Comparison of ENCODE assay signal across 8 cellular contexts in the genomic region with DNA sequence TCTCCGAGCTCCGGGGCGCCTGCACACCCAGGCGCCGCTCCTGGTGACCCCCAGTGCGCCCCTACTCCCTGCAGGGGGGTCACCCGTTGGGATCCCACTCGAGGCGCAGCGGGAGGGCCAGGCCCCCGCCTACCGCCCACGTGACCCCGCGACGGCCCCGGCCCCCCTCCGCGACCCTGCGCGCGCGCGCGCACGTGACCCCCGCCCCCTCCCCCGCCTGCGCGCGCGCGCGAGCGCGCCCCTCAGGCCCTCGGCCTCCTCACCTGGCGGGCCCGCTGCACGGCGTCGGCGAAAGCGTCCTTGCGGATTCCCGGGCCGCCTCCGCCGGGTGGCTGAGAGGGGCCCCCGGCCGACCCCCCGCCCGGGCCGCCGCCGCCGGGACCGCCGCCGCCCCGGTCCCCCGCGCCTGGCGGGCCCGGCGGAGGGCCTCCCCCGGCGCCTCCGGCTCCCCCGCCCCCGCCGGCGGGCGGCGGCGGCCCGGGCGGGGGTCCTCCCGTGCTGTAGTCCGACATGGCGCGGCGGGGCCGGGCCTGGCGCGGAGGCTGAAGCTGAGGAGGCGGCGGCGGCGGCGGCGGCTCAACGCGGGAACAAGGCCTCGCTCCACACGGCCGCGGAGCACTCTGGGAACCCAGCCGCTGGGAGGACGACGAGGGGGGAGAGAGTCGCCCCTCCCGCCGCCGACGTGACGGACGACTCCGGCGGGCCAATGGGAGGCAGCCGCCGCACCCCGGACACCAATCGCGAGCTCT. TPM values are rescaled to one million over a fixed set of nuclear protein-coding genes. Genes with fewer than 3 reads are reported as not detected.
DNase-seq lines count a peak whose midpoint lies in the region; TF ChIP-seq lines count a peak whose summit lies in the region.

A gene with protein sequence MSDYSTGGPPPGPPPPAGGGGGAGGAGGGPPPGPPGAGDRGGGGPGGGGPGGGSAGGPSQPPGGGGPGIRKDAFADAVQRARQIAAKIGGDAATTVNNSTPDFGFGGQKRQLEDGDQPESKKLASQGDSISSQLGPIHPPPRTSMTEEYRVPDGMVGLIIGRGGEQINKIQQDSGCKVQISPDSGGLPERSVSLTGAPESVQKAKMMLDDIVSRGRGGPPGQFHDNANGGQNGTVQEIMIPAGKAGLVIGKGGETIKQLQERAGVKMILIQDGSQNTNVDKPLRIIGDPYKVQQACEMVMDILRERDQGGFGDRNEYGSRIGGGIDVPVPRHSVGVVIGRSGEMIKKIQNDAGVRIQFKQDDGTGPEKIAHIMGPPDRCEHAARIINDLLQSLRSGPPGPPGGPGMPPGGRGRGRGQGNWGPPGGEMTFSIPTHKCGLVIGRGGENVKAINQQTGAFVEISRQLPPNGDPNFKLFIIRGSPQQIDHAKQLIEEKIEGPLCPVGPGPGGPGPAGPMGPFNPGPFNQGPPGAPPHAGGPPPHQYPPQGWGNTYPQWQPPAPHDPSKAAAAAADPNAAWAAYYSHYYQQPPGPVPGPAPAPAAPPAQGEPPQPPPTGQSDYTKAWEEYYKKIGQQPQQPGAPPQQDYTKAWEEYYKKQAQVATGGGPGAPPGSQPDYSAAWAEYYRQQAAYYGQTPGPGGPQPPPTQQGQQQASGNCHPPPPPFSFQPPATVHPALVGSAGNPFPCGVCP (minus strand): TSS at position 622 of the 749 bp plus-strand sequence. CDS start 110 bp downstream, at position 512.

- H3K36me3 ChIP-seq in DOHH2 (ENCODE audit: control insufficient read depth, low read length) (peaks cover 50% of the 10 kb centered on the region), ovary (no peaks in the 10 kb centered on the region)

- peak within 1 kb of the TSS; percentile 94 for H3K4me3 Mint-ChIP-seq in activated T-helper 1 cell treated with anti-CD3 and anti-CD28 coated beads, Interleukin-12 subunit alpha, Interleukin-12 subunit beta, Interleukin-2, Interleukin-4 antibody, amounts not matched to agents 30 ng/mL and 10 ng/mL and 1 ng/mL, durations not matched to agents 14 hours and 24 hours and 36 hours

- H3K27ac Mint-ChIP-seq in activated T-helper 1 cell treated with anti-CD3 and anti-CD28 coated beads, Interleukin-12 subunit alpha, Interleukin-12 subunit beta, Interleukin-2, Interleukin-4 antibody, amounts not matched to agents 30 ng/mL and 10 ng/mL and 1 ng/mL, durations not matched to agents 14 hours and 24 hours and 36 hours, result peak within 1 kb of the TSS; percentile 90

- CTCF ChIA-PET in GM10248 (lab: Yijun Ruan, JAX), result interaction anchor here (0.8 to 1.2 kb wide), 4 partner anchors 12 to 440 kb away, joined by 3 read pairs; partner anchors contain the start of gene ALKBH7

- peaks cover 28% of the 10 kb centered on the region for H3K4me1 Mint-ChIP-seq in activated T-helper 1 cell treated with anti-CD3 and anti-CD28 coated beads, Interleukin-12 subunit alpha, Interleukin-12 subunit beta, Interleukin-2, Interleukin-4 antibody, amounts not matched to agents 30 ng/mL and 10 ng/mL and 1 ng/mL, durations not matched to agents 14 hours and 24 hours and 36 hours (ENCODE audit: low read depth)

- peaks cover 57% of the 10 kb centered on the region for H3K79me2 ChIP-seq in DOHH2 (ENCODE audit: control insufficient read depth, low read length)

- H3K9me2 ChIP-seq in DOHH2 (replicated peaks; ENCODE audit: control insufficient read depth, low read length), result no peaks in the 10 kb centered on the region

- no peaks in the 10 kb centered on the region for H3K9me3 Mint-ChIP-seq in activated T-helper 1 cell treated with anti-CD3 and anti-CD28 coated beads, Interleukin-12 subunit alpha, Interleukin-12 subunit beta, Interleukin-2, Interleukin-4 antibody, amounts not matched to agents 30 ng/mL and 10 ng/mL and 1 ng/mL, durations not matched to agents 14 hours and 24 hours and 36 hours

- POLR2A ChIA-PET in GM10248 (lab: Yijun Ruan, JAX), result interaction anchor here (0.6 to 1.1 kb wide), 5 partner anchors 52 to 163 kb away, joined by 3 to 5 read pairs (median 4); partner anchors contain the start of genes ALKBH7 and DENND1C

- TF ChIP-seq EP300 in Ishikawa (IDR thresholded peaks at IDR 0.05; ENCODE audit: borderline replicate concordance) (no peak), ovary (IDR thresholded peaks at IDR 0.05) (no peak)

- peaks cover 6% of the 10 kb centered on the region; the same call in 1 of the 2 replicates for H3K9me3 ChIP-seq in DOHH2 (ENCODE audit: control insufficient read depth, insufficient read depth, low read length)
- no peaks in the 10 kb centered on the region for H3K9me3 ChIP-seq in ovary

- 0 out of 2 replicates have a peak, but pooled peaks cover 5% of the 10 kb centered on the region for H3F3A ChIP-seq in DOHH2 (ENCODE audit: control insufficient read depth, insufficient read depth)

- no peak for DNase-seq in activated T-helper 1 cell treated with anti-CD3 and anti-CD28 coated beads, Interleukin-12 subunit alpha, Interleukin-12 subunit beta, Interleukin-2, Interleukin-4 antibody, amounts not matched to agents 30 ng/mL and 10 ng/mL and 1 ng/mL, durations not matched to agents 14 hours and 24 hours and 36 hours (ENCODE audit: low spot score)
- DNase-seq in globus pallidus (ENCODE audit: low spot score) (peak; percentile 11), ovary (peak; percentile 23 to 68 (median 58)), NOMO-1 treated with DMSO at 0.1 percent for 48 hours (lab: John Stamatoyannopoulos, UW; ENCODE audit: unreplicated experiment) (no peak), GM10248 (ENCODE audit: extremely low spot score) (no peak), NCI-H526 treated with DMSO at 0.1 percent for 48 hours (lab: John Stamatoyannopoulos, UW) (no peak)

- H3K27ac ChIP-seq in DOHH2 (ENCODE audit: low read depth, low read length), result peak within 1 kb of the TSS; percentile 45
- peak within 1 kb of the TSS; percentile 80 to 89 for H3K27ac ChIP-seq in ovary

- peak; percentile 70 for TF ChIP-seq POLR2A in ovary (IDR thresholded peaks at IDR 0.05)

- H4K20me1 ChIP-seq in DOHH2 (ENCODE audit: control insufficient read depth, insufficient read depth, low read depth, low read length), result peaks cover 37% of the 10 kb centered on the region

- TF ChIP-seq RAD21 in Ishikawa (IDR thresholded peaks at IDR 0.05; ENCODE audit: low read depth), result no peak

- peaks cover 19% of the 10 kb centered on the region for H3K36me3 Mint-ChIP-seq in activated T-helper 1 cell treated with anti-CD3 and anti-CD28 coated beads, Interleukin-12 subunit alpha, Interleukin-12 subunit beta, Interleukin-2, Interleukin-4 antibody, amounts not matched to agents 30 ng/mL and 10 ng/mL and 1 ng/mL, durations not matched to agents 14 hours and 24 hours and 36 hours (ENCODE audit: low read depth)

- H3K4me2 ChIP-seq in DOHH2 (ENCODE audit: low read length), result peak within 1 kb of the TSS; percentile 71

- 1% methylated on average over 22 to 110 of the region's 115 CpGs for WGBS in ovary, 3 donors

- no peaks in the 10 kb centered on the region for H3K27me3 ChIP-seq in DOHH2 (ENCODE audit: control insufficient read depth, low read length)
- no peaks in the 10 kb centered on the region for H3K27me3 ChIP-seq in ovary

- H3K27me3 Mint-ChIP-seq in activated T-helper 1 cell treated with anti-CD3 and anti-CD28 coated beads, Interleukin-12 subunit alpha, Interleukin-12 subunit beta, Interleukin-2, Interleukin-4 antibody, amounts not matched to agents 30 ng/mL and 10 ng/mL and 1 ng/mL, durations not matched to agents 14 hours and 24 hours and 36 hours (ENCODE audit: insufficient read depth), result no peaks in the 10 kb centered on the region

- TF ChIP-seq CTCF in DOHH2 (IDR thresholded peaks at IDR 0.05; ENCODE audit: low read depth, low read length, poor library complexity, severe bottlenecking) (no peak), ovary (IDR thresholded peaks at IDR 0.05) (no peak), GM10248 (IDR thresholded peaks at IDR 0.05; ENCODE audit: control extremely low read depth, extremely low read depth, low read depth, missing control alignments) (no peak)

- intact Hi-C loops in activated T-helper 1 cell treated with anti-CD3 and anti-CD28 coated beads, Interleukin-12 subunit alpha, Interleukin-12 subunit beta, Interleukin-2, Interleukin-4 antibody, amounts not matched to agents 30 ng/mL and 10 ng/mL and 1 ng/mL, durations not matched to agents 14 hours and 24 hours and 36 hours (cut with micrococcal nuclease), result loop anchor here (10.0 kb wide), 1 partner anchor 800 kb away; the partner anchor contains the start of genes SAFB and SAFB2
- intact Hi-C loops in ovary (cut with DNase I), result loop anchor here in 1 of 4 donors (5.0 to 10.0 kb wide), 2 partner anchors 50 to 868 kb away; partner anchors contain the start of genes ALKBH7, INSR and PSPN

- H3K4me3 ChIP-seq in DOHH2 (ENCODE audit: low read length), result peak within 1 kb of the TSS; percentile 92
- peak within 1 kb of the TSS; percentile 81 for H3K4me3 ChIP-seq in ovary

- H3K4me1 ChIP-seq in DOHH2 (ENCODE audit: control insufficient read depth, low read length) (peaks cover 27% of the 10 kb centered on the region), ovary (ENCODE audit: insufficient read depth) (peaks cover 4% of the 10 kb centered on the region)

TF ChIP-seq in Ishikawa, 13 proteins besides CTCF, POLR2A, EP300 and RAD21:
- TF ChIP-seq, protein P1, sequence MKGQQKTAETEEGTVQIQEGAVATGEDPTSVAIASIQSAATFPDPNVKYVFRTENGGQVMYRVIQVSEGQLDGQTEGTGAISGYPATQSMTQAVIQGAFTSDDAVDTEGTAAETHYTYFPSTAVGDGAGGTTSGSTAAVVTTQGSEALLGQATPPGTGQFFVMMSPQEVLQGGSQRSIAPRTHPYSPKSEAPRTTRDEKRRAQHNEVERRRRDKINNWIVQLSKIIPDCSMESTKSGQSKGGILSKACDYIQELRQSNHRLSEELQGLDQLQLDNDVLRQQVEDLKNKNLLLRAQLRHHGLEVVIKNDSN (IDR thresholded peaks at IDR 0.05), result peak; percentile 90
- TF ChIP-seq CREB1 (IDR thresholded peaks at IDR 0.05; ENCODE audit: low read depth) (peak; percentile 71), ZBTB7A (IDR thresholded peaks at IDR 0.05; ENCODE audit: low read depth) (peak; percentile 91; the same call in 1 of the 2 replicates), TCF12 (IDR thresholded peaks at IDR 0.05; ENCODE audit: low read depth) (0 out of 2 replicates have a peak, but pooled peaks have one; percentile 50), EGR1 (IDR thresholded peaks at IDR 0.05) (no peak), TAF1 (IDR thresholded peaks at IDR 0.05; ENCODE audit: low read depth) (peak; percentile 78; the same call in 1 of the 2 replicates), FOXM1 (IDR thresholded peaks at IDR 0.05; ENCODE audit: borderline replicate concordance, low read depth) (no peak)
- TF ChIP-seq, protein P2, sequence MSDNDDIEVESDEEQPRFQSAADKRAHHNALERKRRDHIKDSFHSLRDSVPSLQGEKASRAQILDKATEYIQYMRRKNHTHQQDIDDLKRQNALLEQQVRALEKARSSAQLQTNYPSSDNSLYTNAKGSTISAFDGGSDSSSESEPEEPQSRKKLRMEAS (IDR thresholded peaks at IDR 0.05), result peak; percentile 78

RNA-seq across cellular contexts. Expression of the gene that starts here (rescaled TPM):
- total RNA-seq in activated T-helper 1 cell treated with anti-CD3 and anti-CD28 coated beads, Interleukin-12 subunit alpha, Interleukin-12 subunit beta, Interleukin-2, Interleukin-4 antibody, amounts not matched to agents 30 ng/mL and 10 ng/mL and 1 ng/mL, durations not matched to agents 14 hours and 24 hours and 36 hours, result 415 and 424 TPM in 2 replicates
- total RNA-seq in ovary, result 100 to 1,000 TPM in 5 of 7 donors, 10 to 100 TPM in 2; 56.2 to 260 (median 253) TPM
- polyA plus RNA-seq in ovary, result 100 to 1,000 TPM; 104 to 160 TPM

Comparison
In these comparisons a context has a peak if more than half of its experiments do, and no peak if none do; other contexts are left out.
1. DNase-seq: peak in globus pallidus (single experiment) and ovary (5 of 5); none in activated T-helper 1 cell treated with anti-CD3 and anti-CD28 coated beads, Interleukin-12 subunit alpha, Interleukin-12 subunit beta, Interleukin-2, Interleukin-4 antibody, amounts not matched to agents 30 ng/mL and 10 ng/mL and 1 ng/mL, durations not matched to agents 14 hours and 24 hours and 36 hours (single experiment), NOMO-1 treated with DMSO at 0.1 percent for 48 hours (single experiment), GM10248 (single experiment) and NCI-H526 treated with DMSO at 0.1 percent for 48 hours (single experiment).